ENCODE assay signal across 25 cellular contexts in genomic region chr1:201517631-201518030, GRCh38. TPM values are rescaled to one million over a fixed set of nuclear protein-coding genes. Genes with fewer than 3 reads are reported as not detected.
A peak's percentile ranks its signal among the peaks of the same experiment; 100 is the strongest.
DNase-seq lines count a peak whose midpoint lies in the region; ATAC-seq, FAIRE-seq and TF ChIP-seq lines count a peak whose summit lies in the region.
"Had no signal": no experiment of that assay in that cellular context is flagged by ENCODE, and none has a peak within 500 bp of the region (broad histone marks: within the 10 kb centered on the region; RNA-seq: fewer than 3 reads in every experiment).

No MANE protein-coding gene starts in this region.

- no peaks in the 10 kb centered on the region for H3K79me2 ChIP-seq in keratinocyte (ENCODE audit: control insufficient read depth, insufficient read depth, low read length)

- H3K9ac ChIP-seq in keratinocyte (ENCODE audit: control insufficient read depth, extremely low read depth, insufficient read depth, low read length), result peak overlapping the region; percentile 37

- peak overlapping the region; percentile 54 for H2AFZ ChIP-seq in keratinocyte (ENCODE audit: control insufficient read depth, low read length)

- H3K4me1 ChIP-seq in body of pancreas (peaks cover 33% of the 10 kb centered on the region), keratinocyte (ENCODE audit: control insufficient read depth, extremely low read depth, insufficient read depth, low read length) (peaks cover 35% of the 10 kb centered on the region), tibial artery (peaks cover 0 to 7% (median 4%) of the 10 kb centered on the region in 4 donors)

- intact Hi-C loops in body of pancreas (cut with DNase I) (loop anchor here (5.0 kb wide), 1 partner anchor 35 kb away; no protein-coding TSS in a partner anchor), tibial artery (cut with DNase I; ENCODE audit: low total_unique reads) (loop anchor here (5.0 kb wide), 1 partner anchor 265 kb away; no protein-coding TSS in a partner anchor)

- H3K4me2 ChIP-seq in keratinocyte (ENCODE audit: control insufficient read depth, extremely low read depth, insufficient read depth, low read depth, low read length), result peak overlapping the region; percentile 62

- no peaks in the 10 kb centered on the region for H3K36me3 ChIP-seq in body of pancreas (replicated peaks in 1 of 2; ENCODE audit: insufficient read depth in 1 of 2, low read depth in 2 of 2)
- H3K36me3 ChIP-seq in keratinocyte (ENCODE audit: control insufficient read depth in 2 of 2, extremely low read depth in 1 of 2, insufficient read depth in 2 of 2, low read length in 2 of 2), result no peaks in the 10 kb centered on the region
- no peaks in the 10 kb centered on the region for H3K36me3 ChIP-seq in tibial artery
- H3K36me3 ChIP-seq: gastrocnemius medialis, thyroid gland had no signal

- peak; percentile 23 for FAIRE-seq in keratinocyte (lab: Jason Lieb, UNC)
- FAIRE-seq: GM18507, TTC549 had no signal

- TF ChIP-seq CTCF in body of pancreas (IDR thresholded peaks at IDR 0.05), result no peak
- no peak for TF ChIP-seq CTCF in keratinocyte (optimal IDR thresholded peaks at IDR 0.05 in 1 of 3, IDR thresholded peaks at IDR 0.05 in 1 of 3, conservative IDR thresholded peaks at IDR 0.05 in 1 of 3; ENCODE audit: extremely low read depth in 1 of 3, insufficient read depth in 2 of 3, low read length in 3 of 3)
- no peak for TF ChIP-seq CTCF in tibial artery (IDR thresholded peaks at IDR 0.05)

- dilution Hi-C loops in keratinocyte (cut with MboI; ENCODE audit: extremely low pct_ligation_motif_present, low sequenced_read_pairs), result no loop called here

- H3K27ac ChIP-seq in body of pancreas (peak overlapping the region in 3 of 4 donors; percentile 11 to 52 (median 51)), keratinocyte (ENCODE audit: control insufficient read depth, insufficient read depth, low read length) (peak overlapping the region; percentile 68), tibial artery (no peak overlapping the region)
- H3K27ac ChIP-seq: gastrocnemius medialis, HL-60, thyroid gland had no signal

- TF ChIP-seq EP300 in Ishikawa (IDR thresholded peaks at IDR 0.05; ENCODE audit: borderline replicate concordance), result no peak

- TF ChIP-seq RAD21 in Ishikawa (IDR thresholded peaks at IDR 0.05; ENCODE audit: low read depth), result no peak

- TF ChIP-seq POLR2A in body of pancreas (IDR thresholded peaks at IDR 0.05), result no peak

- H3K9me3 ChIP-seq in body of pancreas, result no peaks in the 10 kb centered on the region
- H3K9me3 ChIP-seq in keratinocyte (ENCODE audit: control insufficient read depth, low read depth, low read length), result no peaks in the 10 kb centered on the region
- no peaks in the 10 kb centered on the region for H3K9me3 ChIP-seq in tibial artery
- H3K9me3 ChIP-seq: gastrocnemius medialis, thyroid gland had no signal

- H3K27me3 ChIP-seq in body of pancreas (no peaks in the 10 kb centered on the region), keratinocyte (ENCODE audit: control insufficient read depth, extremely low read depth, insufficient read depth, low read length) (no peaks in the 10 kb centered on the region), tibial artery (no peaks in the 10 kb centered on the region)
- H3K27me3 ChIP-seq: gastrocnemius medialis, thyroid gland had no signal

- H3K9me1 ChIP-seq in keratinocyte (ENCODE audit: control insufficient read depth, extremely low read depth, insufficient read depth, low read length), result no peaks in the 10 kb centered on the region

- H3K4me3 ChIP-seq in body of pancreas, result no peak overlapping the region
- no peak overlapping the region for H3K4me3 ChIP-seq in keratinocyte (ENCODE audit: control insufficient read depth in 2 of 3, extremely low read depth in 1 of 3, insufficient read depth in 2 of 3, low read depth in 1 of 3, low read length in 3 of 3)
- H3K4me3 ChIP-seq in tibial artery, result no peak overlapping the region
- H3K4me3 ChIP-seq: gastrocnemius medialis, thyroid gland had no signal

- ATAC-seq in body of pancreas (peak; percentile 55), HG03159 (IDR thresholded peaks at IDR 0.05; ENCODE audit: unreplicated experiment) (no peak)
- ATAC-seq: activated CD4-positive, alpha-beta T cell treated with anti-CD3 and anti-CD28 coated beads for 36 hours; gastrocnemius medialis; natural killer cell treated with Interleukin-12 subunit alpha and Interleukin-12 subunit beta and Interleukin-15 and Interleukin-18, amount 100 ng/mL, for 72 hours; Right ventricle myocardium inferior had no signal

- WGBS in body of pancreas, 2 donors, result 57 to 64% methylated on average over 6 to 7 of the region's 7 CpGs

- DNase-seq in body of pancreas (peak in 1 of 4 donors; percentile 41), keratinocyte (ENCODE audit: low read depth, low spot score) (no peak), tibial artery (peak; percentile 17 to 19), iPS-NIHi7 (ENCODE audit: extremely low spot score) (no peak)
- no peak for DNase-seq in activated naive CD4-positive, alpha-beta T cell treated with anti-CD3 and anti-CD28 coated beads, Interleukin-2, amount 50 U/mL, for 16 hours
- DNase-seq: activated CD4-positive, alpha-beta T cell treated with anti-CD3 and anti-CD28 coated beads for 36 hours; AML-193; cortex of kidney; gastrocnemius medialis; HFFc6; IMR-90; MM.1S; NCI-H1436; NCI-H2171 treated with DMSO at 0.1 percent for 48 hours; NCI-H526 treated with DMSO at 0.1 percent for 48 hours; posterior cingulate gyrus; stimulated activated naive CD4-positive, alpha-beta T cell; thyroid gland had no signal

- H4K20me1 ChIP-seq in keratinocyte (ENCODE audit: control insufficient read depth, extremely low read depth, insufficient read depth, low read length), result no peaks in the 10 kb centered on the region

TF ChIP-seq in Ishikawa, 13 proteins besides CTCF, POLR2A, EP300 and RAD21:
- TF ChIP-seq CEBPB (IDR thresholded peaks at IDR 0.05) (no peak), TEAD4 (IDR thresholded peaks at IDR 0.05) (peak; percentile 56; the same call in 1 of the 2 replicates), ZBTB7A (IDR thresholded peaks at IDR 0.05; ENCODE audit: low read depth) (no peak)

RNA-seq across cellular contexts. Expression of gene CSRP1, which starts 10.7 kb away (rescaled TPM):
- total RNA-seq in body of pancreas, result 100 to 1,000 TPM; 127 to 245 TPM
- polyA plus RNA-seq in keratinocyte, result 165 to 200 TPM (median 168 TPM) in 3 replicates
- polyA plus RNA-seq in keratinocyte (2011; ENCODE audit: low read depth), result 22.6 TPM
- polyA plus RNA-seq in keratinocyte (2011; cell fraction: cytosol; rRNA removed), result 170 and 264 TPM in 2 replicates
- polyA plus RNA-seq in keratinocyte (2011; cell fraction: nucleus; rRNA removed), result 136 and 173 TPM in 2 replicates
- 108 and 202 TPM in 2 replicates for polyA plus RNA-seq in keratinocyte (2012; ENCODE audit: low replicate concordance)
- 136 to 283 TPM (median 152 TPM) in 3 replicates for polyA minus RNA-seq in keratinocyte
- polyA minus RNA-seq in keratinocyte (2011; cell fraction: cytosol; rRNA and poly(A)+ RNA removed), result 118 TPM
- polyA minus RNA-seq in keratinocyte (2011; cell fraction: nucleus; rRNA and poly(A)+ RNA removed), result 45.3 and 66.0 TPM in 2 replicates

RNA-seq across cellular contexts. Expression of gene NAV1, which starts 21.3 kb away (rescaled TPM):
- total RNA-seq in body of pancreas, result 10 to 100 TPM; 11.5 to 13.7 TPM
- polyA plus RNA-seq in keratinocyte, result 8.1 to 32.7 TPM (median 13.2 TPM) in 3 replicates
- polyA plus RNA-seq in keratinocyte (2011; ENCODE audit: low read depth), result 3.8 TPM
- polyA plus RNA-seq in keratinocyte (2011; cell fraction: cytosol; rRNA removed), result 16.1 and 19.4 TPM in 2 replicates
- polyA plus RNA-seq in keratinocyte (2011; cell fraction: nucleus; rRNA removed), result 55.3 and 66.7 TPM in 2 replicates
- 6.3 and 36.2 TPM in 2 replicates for polyA plus RNA-seq in keratinocyte (2012; ENCODE audit: low replicate concordance)
- 18.4 to 146 TPM (median 33.3 TPM) in 3 replicates for polyA minus RNA-seq in keratinocyte
- 21.9 TPM for polyA minus RNA-seq in keratinocyte (2011; cell fraction: cytosol; rRNA and poly(A)+ RNA removed)
- 32.9 and 66.9 TPM in 2 replicates for polyA minus RNA-seq in keratinocyte (2011; cell fraction: nucleus; rRNA and poly(A)+ RNA removed)

RNA-seq across cellular contexts. Expression of gene PHLDA3, which starts 48.6 kb away (rescaled TPM):
- total RNA-seq in body of pancreas, result 10 to 100 TPM; 25.2 to 48.8 TPM
- 47.0 to 104 TPM (median 48.2 TPM) in 3 replicates for polyA plus RNA-seq in keratinocyte
- 40.1 TPM for polyA plus RNA-seq in keratinocyte (2011; ENCODE audit: low read depth)
- polyA plus RNA-seq in keratinocyte (2011; cell fraction: cytosol; rRNA removed), result 27.2 and 66.8 TPM in 2 replicates
- 42.1 and 67.8 TPM in 2 replicates for polyA plus RNA-seq in keratinocyte (2011; cell fraction: nucleus; rRNA removed)
- 76.2 TPM in 2 replicates for polyA plus RNA-seq in keratinocyte (2012; ENCODE audit: low replicate concordance)
- polyA minus RNA-seq in keratinocyte, result 21.0 to 38.8 TPM (median 36.7 TPM) in 3 replicates
- polyA minus RNA-seq in keratinocyte (2011; cell fraction: cytosol; rRNA and poly(A)+ RNA removed), result 107 TPM
- 38.2 and 54.1 TPM in 2 replicates for polyA minus RNA-seq in keratinocyte (2011; cell fraction: nucleus; rRNA and poly(A)+ RNA removed)

Comparison
In these comparisons a context has a peak if more than half of its experiments do, and no peak if none do; other contexts are left out.
1. DNase-seq: peak in tibial artery (2 of 2); none in keratinocyte (single experiment), iPS-NIHi7 (single experiment) and activated naive CD4-positive, alpha-beta T cell treated with anti-CD3 and anti-CD28 coated beads, Interleukin-2, amount 50 U/mL, for 16 hours (single experiment).
2. H3K27ac ChIP-seq: peak in body of pancreas (3 of 4) and keratinocyte (single experiment); none in tibial artery (0 of 2).